In genomic region chr6:30444451-30444742, GRCh38 we compare ENCODE assay signal across 19 cellular contexts. TPM values are rescaled to one million over a fixed set of nuclear protein-coding genes. Genes with fewer than 3 reads are reported as not detected.
DNase-seq lines count a peak whose midpoint lies in the region; ATAC-seq and TF ChIP-seq lines count a peak whose summit lies in the region.
"Had no signal": no experiment of that assay in that cellular context is flagged by ENCODE, and none has a peak within 500 bp of the region (broad histone marks: within the 10 kb centered on the region; RNA-seq: fewer than 3 reads in every experiment).

No MANE protein-coding gene starts in this region.

- H3K27ac ChIP-seq in HUES64 (ENCODE audit: low read depth, low read length), result no peak overlapping the region
- H3K27ac ChIP-seq in hepatocyte, result no peak overlapping the region
- H3K27ac ChIP-seq in neuronal stem cell (replicated peaks; ENCODE audit: low read length), result no peak overlapping the region
- H3K27ac ChIP-seq: SK-N-MC had no signal

- H3K4me1 ChIP-seq in HUES64 (ENCODE audit: insufficient read depth, low read length) (peaks cover 4% of the 10 kb centered on the region; the same call in 1 of the 2 replicates), hepatocyte (ENCODE audit: insufficient read depth) (no peaks in the 10 kb centered on the region), neuronal stem cell (ENCODE audit: control insufficient read depth in 2 of 2, insufficient read depth in 1 of 2, low read depth in 1 of 2, low read length in 2 of 2) (no peaks in the 10 kb centered on the region)
- H3K4me1 ChIP-seq: Caco-2 had no signal

- no peak overlapping the region for H2BK15ac ChIP-seq in neuronal stem cell (ENCODE audit: low read length)

- no peak overlapping the region for H3K23ac ChIP-seq in neuronal stem cell (ENCODE audit: low read depth, low read length, poor library complexity)

- H2BK120ac ChIP-seq in neuronal stem cell (ENCODE audit: low read depth, low read length), result no peak overlapping the region

- H3K27me3 ChIP-seq in HUES64 (ENCODE audit: insufficient read depth, low read length) (peaks cover 96% of the 10 kb centered on the region), hepatocyte (peaks cover 94% of the 10 kb centered on the region), neuronal stem cell (ENCODE audit: control insufficient read depth in 3 of 3, insufficient read depth in 3 of 3, low read depth in 1 of 3, low read length in 3 of 3) (peaks cover 0 to 77% (median 15%) of the 10 kb centered on the region in 3 experiments)

- H3K79me2 ChIP-seq in hepatocyte, result no peaks in the 10 kb centered on the region

- H4K20me1 ChIP-seq in hepatocyte (ENCODE audit: insufficient read depth, poor library complexity, severe bottlenecking), result no peaks in the 10 kb centered on the region

- 78% methylated on average over 8 of the region's 8 CpGs for WGBS in HUES64
- 81% methylated on average over 8 of the region's 8 CpGs for WGBS in hepatocyte (ENCODE audit: low lambda C conversion rate, missing lambda C conversion rate)
- no CpG with 5 or more reads among the region's 8 CpGs for WGBS in neuronal stem cell (ENCODE audit: extremely low coverage in 2 of 2, insufficient read length in 2 of 2, insufficient replicate concordance in 1 of 2), 2 donors

- H2BK5ac ChIP-seq in neuronal stem cell (ENCODE audit: low read length), result no peak overlapping the region

- peaks cover 22% of the 10 kb centered on the region for H3K4me1 Mint-ChIP-seq in activated naive CD4-positive, alpha-beta T cell treated with anti-CD3 and anti-CD28 coated beads, Interleukin-2, amount 50 U/mL, for 24 hours

- DNase-seq in activated naive CD4-positive, alpha-beta T cell treated with Interleukin-2 at 50 U/mL for 16 hours, result no peak
- DNase-seq in hepatocyte (ENCODE audit: low spot score) (no peak), neuronal stem cell (ENCODE audit: low spot score) (no peak), NCI-H345 (lab: John Stamatoyannopoulos, UW) (no peak)
- no peak for DNase-seq in activated CD4-positive, alpha-beta T cell treated with anti-CD3 and anti-CD28 coated beads for 48 hours
- DNase-seq: Caco-2; CD4-positive, alpha-beta T cell; GF-D8; KBM-7; NCI-H1105 treated with DMSO at 0.1 percent for 48 hours; NCI-H1694 treated with DMSO at 0.1 percent for 48 hours; NCI-H510A; NCI-H774; OCI-M1; SHP77 had no signal

- H3K14ac ChIP-seq in neuronal stem cell (ENCODE audit: low read length), result no peak overlapping the region

- peak overlapping the region; percentile 41 for H3K4me3 ChIP-seq in HUES64 (ENCODE audit: low read length)
- no peak overlapping the region for H3K4me3 ChIP-seq in hepatocyte
- no peak overlapping the region for H3K4me3 ChIP-seq in neuronal stem cell (ENCODE audit: low read length in 2 of 2)
- H3K4me3 ChIP-seq: SK-N-MC had no signal

- H3K9ac ChIP-seq in HUES64 (ENCODE audit: low read depth, low read length) (no peak overlapping the region), neuronal stem cell (ENCODE audit: low read depth, low read length, poor library complexity) (no peak overlapping the region)

- H3K27me3 Mint-ChIP-seq in activated naive CD4-positive, alpha-beta T cell treated with anti-CD3 and anti-CD28 coated beads, Interleukin-2, amount 50 U/mL, for 24 hours, result peaks cover 66% of the 10 kb centered on the region

- no peak for ATAC-seq in GM18511 (IDR thresholded peaks at IDR 0.05; ENCODE audit: unreplicated experiment)

- no peak overlapping the region for H3K18ac ChIP-seq in neuronal stem cell (ENCODE audit: low read length)

- peak overlapping the region; percentile 53 for H3K27ac Mint-ChIP-seq in activated naive CD4-positive, alpha-beta T cell treated with anti-CD3 and anti-CD28 coated beads, Interleukin-2, amount 50 U/mL, for 24 hours
- H3K27ac Mint-ChIP-seq: CD4-positive, alpha-beta T cell had no signal

- H2AFZ ChIP-seq in hepatocyte (no peak overlapping the region), neuronal stem cell (ENCODE audit: low read length) (peak overlapping the region; percentile 17)

- H2BK12ac ChIP-seq in neuronal stem cell (ENCODE audit: low read length), result no peak overlapping the region

- no peak overlapping the region for H3K4me3 Mint-ChIP-seq in activated naive CD4-positive, alpha-beta T cell treated with anti-CD3 and anti-CD28 coated beads, Interleukin-2, amount 50 U/mL, for 24 hours
- H3K4me3 Mint-ChIP-seq: CD4-positive, alpha-beta T cell had no signal

- no peak overlapping the region for H4K91ac ChIP-seq in neuronal stem cell (ENCODE audit: low read depth, low read length, poor library complexity)

- H3K79me1 ChIP-seq in neuronal stem cell (ENCODE audit: low read depth, low read length), result no peaks in the 10 kb centered on the region

- no peaks in the 10 kb centered on the region for H3K9me2 ChIP-seq in hepatocyte (replicated peaks; ENCODE audit: insufficient read depth)

- no peaks in the 10 kb centered on the region for H3K36me3 Mint-ChIP-seq in activated naive CD4-positive, alpha-beta T cell treated with anti-CD3 and anti-CD28 coated beads, Interleukin-2, amount 50 U/mL, for 24 hours

- H2AK5ac ChIP-seq in neuronal stem cell (ENCODE audit: low read depth, low read length), result no peak overlapping the region

- H3K9me3 ChIP-seq in HUES64 (ENCODE audit: insufficient read depth, low read depth, low read length) (no peaks in the 10 kb centered on the region), hepatocyte (ENCODE audit: low read depth) (no peaks in the 10 kb centered on the region), neuronal stem cell (replicated peaks in 1 of 2; ENCODE audit: control insufficient read depth in 2 of 2, insufficient read depth in 1 of 2, low read depth in 1 of 2, low read length in 2 of 2) (no peaks in the 10 kb centered on the region)
- H3K9me3 ChIP-seq: Caco-2 had no signal

- no peak for TF ChIP-seq CTCF in hepatocyte (IDR thresholded peaks at IDR 0.05; ENCODE audit: poor library complexity)

- H3K4me2 ChIP-seq in hepatocyte, result peak overlapping the region; percentile 39
- no peak overlapping the region for H3K4me2 ChIP-seq in neuronal stem cell (ENCODE audit: insufficient read depth, low read length, poor library complexity, severe bottlenecking)

- no peaks in the 10 kb centered on the region for H3K36me3 ChIP-seq in HUES64 (ENCODE audit: insufficient read depth, low read length)
- H3K36me3 ChIP-seq in hepatocyte (replicated peaks; ENCODE audit: insufficient read depth, low read depth), result no peaks in the 10 kb centered on the region
- no peaks in the 10 kb centered on the region for H3K36me3 ChIP-seq in neuronal stem cell (replicated peaks in 1 of 2; ENCODE audit: control insufficient read depth in 2 of 2, insufficient read depth in 2 of 2, low read length in 2 of 2)

- no peaks in the 10 kb centered on the region for H3K9me3 Mint-ChIP-seq in activated naive CD4-positive, alpha-beta T cell treated with anti-CD3 and anti-CD28 coated beads, Interleukin-2, amount 50 U/mL, for 24 hours
- H3K9me3 Mint-ChIP-seq: CD4-positive, alpha-beta T cell had no signal

- no peak overlapping the region for H3K4ac ChIP-seq in neuronal stem cell (ENCODE audit: low read length)

- H4K8ac ChIP-seq in neuronal stem cell (ENCODE audit: low read depth, low read length), result no peak overlapping the region

RNA-seq across cellular contexts. Expression of gene HLA-E, which starts 44.9 kb away (rescaled TPM):
- 15.0 TPM for polyA plus RNA-seq in HUES64 (2013, experiment 1 of 2)
- 19.5 TPM for polyA plus RNA-seq in HUES64 (2013, experiment 2 of 2)
- total RNA-seq in hepatocyte, result 155 and 158 TPM in 2 replicates
- 141 and 163 TPM in 2 replicates for polyA plus RNA-seq in hepatocyte
- 20.5 TPM for polyA plus RNA-seq in neuronal stem cell (2013, experiment 1 of 2)
- polyA plus RNA-seq in neuronal stem cell (2013, experiment 2 of 2), result 19.7 TPM
